In genomic region chr11:848988-849824, GRCh38 we compare ENCODE assay signal across 1 cellular context.
TF ChIP-seq lines count a peak whose summit lies in the region.

No MANE protein-coding gene starts in this region.

TF ChIP-seq in HEK293T, 16 proteins besides CTCF, POLR2A, EP300 and RAD21 (continued from another document):
- TF ChIP-seq PKNOX1 (IDR thresholded peaks at IDR 0.05) (no peak), LEF1 (IDR thresholded peaks at IDR 0.05; ENCODE audit: borderline replicate concordance) (no peak)
